ENCODE assay signal across 9 cellular contexts in the genomic region with DNA sequence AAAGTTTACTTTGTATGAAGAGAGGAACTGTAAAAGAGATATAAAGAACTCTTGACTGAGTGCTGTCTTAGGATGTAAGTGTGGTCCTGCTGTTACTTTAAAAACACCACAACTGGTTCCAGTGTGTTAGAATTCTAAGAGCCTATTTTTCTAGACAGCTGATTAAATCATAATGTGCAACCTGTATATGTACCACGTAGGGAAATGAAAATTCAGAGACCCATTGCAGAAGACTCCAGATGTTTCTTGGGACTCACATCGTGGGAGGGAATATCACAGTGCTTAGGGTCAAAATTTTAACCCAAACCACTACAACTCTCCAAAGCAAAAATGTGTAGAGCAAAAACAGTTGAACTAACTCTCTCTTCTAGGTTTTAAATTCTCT.
DNase-seq lines count a peak whose midpoint lies in the region; ATAC-seq and TF ChIP-seq lines count a peak whose summit lies in the region.
"Had no signal": no experiment of that assay in that cellular context is flagged by ENCODE, and none has a peak within 500 bp of the region (broad histone marks: within the 10 kb centered on the region; RNA-seq: fewer than 3 reads in every experiment).

No MANE protein-coding gene starts in this region.

- intact Hi-C loops in activated CD4-positive, alpha-beta T cell treated with anti-CD3 and anti-CD28 coated beads for 36 hours (cut with DNase I, micrococcal nuclease) = loop anchor here in 1 of 2 experiments (1.0 kb wide), 1 partner anchor 442 kb away; no protein-coding TSS in a partner anchor
- intact Hi-C loops in heart right ventricle (cut with DNase I) (loop anchor here in 2 of 10 donors (5.0 to 10.0 kb wide), 4 partner anchors 172 to 342 kb away; partner anchors contain the start of gene RBMS1 (in 1 of the 2)), thyroid gland (cut with DNase I) (no loop called here)

- H3K36me3 ChIP-seq in heart right ventricle (no peaks in the 10 kb centered on the region), thyroid gland (no peaks in the 10 kb centered on the region)
- H3K36me3 ChIP-seq: WERI-Rb-1 had no signal

- H3K9me3 ChIP-seq in heart right ventricle = no peaks in the 10 kb centered on the region
- H3K9me3 ChIP-seq in thyroid gland = no peaks in the 10 kb centered on the region

- DNase-seq in activated CD4-positive, alpha-beta T cell treated with anti-CD3 and anti-CD28 coated beads for 36 hours = no peak
- DNase-seq in activated CD4-positive, alpha-beta T cell treated with anti-CD3 and anti-CD28 coated beads for 48 hours = no peak
- DNase-seq in RPMI8226 = peak; percentile 11
- no peak for DNase-seq in heart right ventricle
- DNase-seq in thyroid gland = no peak
- no peak for DNase-seq in hippocampal formation (lab: John Stamatoyannopoulos, UW)
- no peak for DNase-seq in mucosa of gallbladder (ENCODE audit: low spot score)
- DNase-seq: WERI-Rb-1 had no signal

- WGBS in heart right ventricle, 2 donors = 6 to 20% methylated on average over 2 of the region's 2 CpGs
- WGBS in thyroid gland, 2 donors = 10 to 15% methylated on average over 2 of the region's 2 CpGs

- ATAC-seq in activated CD4-positive, alpha-beta T cell treated with anti-CD3 and anti-CD28 coated beads for 36 hours = no peak
- ATAC-seq in heart right ventricle (peak in 5 of 8 donors; percentile 2 to 44 (median 27)), GM21360 (IDR thresholded peaks at IDR 0.05; ENCODE audit: unreplicated experiment) (no peak)

- no peaks in the 10 kb centered on the region for H3K36me3 Mint-ChIP-seq in activated CD4-positive, alpha-beta T cell treated with anti-CD3 and anti-CD28 coated beads for 36 hours (ENCODE audit: low read depth)

- H3K4me3 ChIP-seq in heart right ventricle (peak overlapping the region in 3 of 10 donors; percentile 6 to 29 (median 19)), thyroid gland (replicated peaks in 1 of 3) (no peak overlapping the region)

- peak overlapping the region; percentile 51 for H3K27ac Mint-ChIP-seq in activated CD4-positive, alpha-beta T cell treated with anti-CD3 and anti-CD28 coated beads for 36 hours

- H3K4me1 ChIP-seq in heart right ventricle (peaks cover 5 to 35% (median 18%) of the 10 kb centered on the region in 9 donors), thyroid gland (peaks cover 8 to 12% of the 10 kb centered on the region in 2 donors)

- no peaks in the 10 kb centered on the region for H3K27me3 Mint-ChIP-seq in activated CD4-positive, alpha-beta T cell treated with anti-CD3 and anti-CD28 coated beads for 36 hours

- H3K27me3 ChIP-seq in heart right ventricle = no peaks in the 10 kb centered on the region
- H3K27me3 ChIP-seq in thyroid gland = no peaks in the 10 kb centered on the region

- TF ChIP-seq CTCF in heart right ventricle (IDR thresholded peaks at IDR 0.05) (no peak), thyroid gland (IDR thresholded peaks at IDR 0.05) (no peak)

- peak overlapping the region; percentile 18 to 75 (median 64) for H3K27ac ChIP-seq in heart right ventricle
- H3K27ac ChIP-seq in thyroid gland = peak overlapping the region in 2 of 3 donors; percentile 0 to 56
- H3K27ac ChIP-seq: WERI-Rb-1 had no signal

- POLR2A ChIA-PET in activated CD4-positive, alpha-beta T cell treated with anti-CD3 and anti-CD28 coated beads for 36 hours (lab: Charles Lee) = no interaction called here

- CTCF ChIA-PET in activated CD4-positive, alpha-beta T cell treated with anti-CD3 and anti-CD28 coated beads for 36 hours (lab: Charles Lee) = interaction anchor here (0.7 to 1.5 kb wide), 2 partner anchors 10 to 65 kb away, joined by 3 to 5 read pairs; no protein-coding TSS in a partner anchor

- H3K4me1 Mint-ChIP-seq in activated CD4-positive, alpha-beta T cell treated with anti-CD3 and anti-CD28 coated beads for 36 hours = peaks cover 18% of the 10 kb centered on the region

- no peaks in the 10 kb centered on the region for H3K9me3 Mint-ChIP-seq in activated CD4-positive, alpha-beta T cell treated with anti-CD3 and anti-CD28 coated beads for 36 hours (ENCODE audit: low read depth)

- no peak overlapping the region for H3K4me3 Mint-ChIP-seq in activated CD4-positive, alpha-beta T cell treated with anti-CD3 and anti-CD28 coated beads for 36 hours

- TF ChIP-seq POLR2A in thyroid gland (IDR thresholded peaks at IDR 0.05) = no peak

Comparison
In these comparisons a context has a peak if more than half of its experiments do, and no peak if none do; other contexts are left out.
1. ATAC-seq: peak in heart right ventricle (5 of 8); none in activated CD4-positive, alpha-beta T cell treated with anti-CD3 and anti-CD28 coated beads for 36 hours (single experiment) and GM21360 (single experiment).